19 cellular contexts compared by ENCODE assay signal in genomic region chr16:28207425-28207824, GRCh38. TPM values are rescaled to one million over a fixed set of nuclear protein-coding genes. Genes with fewer than 3 reads are reported as not detected.
DNase-seq lines count a peak whose midpoint lies in the region; ATAC-seq, FAIRE-seq and TF ChIP-seq lines count a peak whose summit lies in the region.
"Had no signal": no experiment of that assay in that cellular context is flagged by ENCODE, and none has a peak within 500 bp of the region (broad histone marks: within the 10 kb centered on the region; RNA-seq: fewer than 3 reads in every experiment).

No MANE protein-coding gene starts in this region.

- no peaks in the 10 kb centered on the region for H3K9me3 ChIP-seq in NT2/D1 (ENCODE audit: insufficient read depth, low read length)

- H3K4me3 Mint-ChIP-seq in natural killer cell treated with Interleukin-12 subunit alpha and Interleukin-12 subunit beta and Interleukin-15 and Interleukin-18, amount 100 ng/mL, for 72 hours, result peak overlapping the region; percentile 18
- no peak overlapping the region for H3K4me3 Mint-ChIP-seq in natural killer cell
- peak overlapping the region; percentile 42 for H3K4me3 Mint-ChIP-seq in central memory CD8-positive, alpha-beta T cell
- no peak overlapping the region for H3K4me3 Mint-ChIP-seq in stimulated activated memory B cell treated with anti-CD40 and anti-IgM and Interleukin-4, amounts not matched to agents 10 μg/mL and 1 μg/mL and 100 μg/mL, for 72 hours

- no peak for TF ChIP-seq POLR2A in GM12892 (IDR thresholded peaks at IDR 0.05; ENCODE audit: low read depth, low read length)

- peaks cover 77% of the 10 kb centered on the region for H3K36me3 ChIP-seq in NT2/D1 (ENCODE audit: insufficient read depth, insufficient read length, low read length)

- DNase-seq in natural killer cell treated with Interleukin-12 subunit alpha and Interleukin-12 subunit beta and Interleukin-15 and Interleukin-18, amount 100 ng/mL, for 72 hours (ENCODE audit: low spot score), result no peak
- DNase-seq in natural killer cell, result no peak
- DNase-seq in NT2/D1 (ENCODE audit: low read depth, low spot score), result no peak
- DNase-seq in central memory CD8-positive, alpha-beta T cell (ENCODE audit: low spot score in 2 of 2), result no peak
- DNase-seq in RPMI8226, result no peak
- no peak for DNase-seq in GM12892 (ENCODE audit: insufficient read length)
- DNase-seq: activated CD4-positive, alpha-beta T cell treated with anti-CD3 and anti-CD28 coated beads, Interleukin-2, amount 50 U/mL, for 48 hours; activated gamma-delta T cell; DMS 273 treated with DMSO at 0.1 percent for 48 hours; foreskin melanocyte; GM23248; left colon; NCI-H226; NK-92 treated with Interleukin-12 subunit alpha and Interleukin-12 subunit beta, amount 100 ng/mL, for 24 hours; stimulated activated CD4-positive, alpha-beta T cell treated with anti-CD3 and anti-CD28 coated beads, Interleukin-12 subunit alpha, Interleukin-12 subunit beta, amount 100 ng/mL, for 4 hours had no signal

- no peak for TF ChIP-seq CTCF in natural killer cell (IDR thresholded peaks at IDR 0.05)

- ATAC-seq in natural killer cell treated with Interleukin-12 subunit alpha and Interleukin-12 subunit beta and Interleukin-15 and Interleukin-18, amount 100 ng/mL, for 72 hours, result no peak
- no peak for ATAC-seq in natural killer cell
- no peak for ATAC-seq in central memory CD8-positive, alpha-beta T cell (replicated peaks; ENCODE audit: extremely low read depth, poor library complexity, severe bottlenecking)
- ATAC-seq in stimulated activated memory B cell treated with anti-CD40 and anti-IgM and Interleukin-4, amounts not matched to agents 10 μg/mL and 1 μg/mL and 100 μg/mL, for 72 hours, result no peak
- no peak for ATAC-seq in GM21717 (IDR thresholded peaks at IDR 0.05; ENCODE audit: unreplicated experiment)
- ATAC-seq: left colon, SK-N-SH treated with all-trans-retinoic acid at 6 μM for 48 hours had no signal

- H3K4me1 Mint-ChIP-seq in natural killer cell treated with Interleukin-12 subunit alpha and Interleukin-12 subunit beta and Interleukin-15 and Interleukin-18, amount 100 ng/mL, for 72 hours (ENCODE audit: low read depth in 2 of 2), result peaks cover 28 to 40% of the 10 kb centered on the region in 2 donors
- H3K4me1 Mint-ChIP-seq in natural killer cell, result peaks cover 41 to 43% of the 10 kb centered on the region in 2 donors
- peaks cover 46% of the 10 kb centered on the region for H3K4me1 Mint-ChIP-seq in central memory CD8-positive, alpha-beta T cell
- H3K4me1 Mint-ChIP-seq in stimulated activated memory B cell treated with anti-CD40 and anti-IgM and Interleukin-4, amounts not matched to agents 10 μg/mL and 1 μg/mL and 100 μg/mL, for 72 hours, result peaks cover 38% of the 10 kb centered on the region

- H3K9ac ChIP-seq in NT2/D1 (ENCODE audit: insufficient read length, low read depth), result peak overlapping the region; percentile 0
- H3K9ac ChIP-seq: GM23248 had no signal

- peaks cover 4% of the 10 kb centered on the region for H3K4me1 ChIP-seq in NT2/D1 (ENCODE audit: insufficient read depth, insufficient read length)

- no peak overlapping the region for H3K4me3 ChIP-seq in NT2/D1 (ENCODE audit: insufficient read length, low read depth)
- H3K4me3 ChIP-seq: coronary artery, GM23248 had no signal

- no peaks in the 10 kb centered on the region for H3K27me3 ChIP-seq in NT2/D1 (ENCODE audit: insufficient read depth, insufficient read length)

- no peak for FAIRE-seq in GM12892 (lab: Jason Lieb, UNC)

- peaks cover 23% of the 10 kb centered on the region for H3K36me3 Mint-ChIP-seq in natural killer cell treated with Interleukin-12 subunit alpha and Interleukin-12 subunit beta and Interleukin-15 and Interleukin-18, amount 100 ng/mL, for 72 hours
- peaks cover 6% of the 10 kb centered on the region for H3K36me3 Mint-ChIP-seq in natural killer cell
- peaks cover 25% of the 10 kb centered on the region for H3K36me3 Mint-ChIP-seq in central memory CD8-positive, alpha-beta T cell (ENCODE audit: insufficient read depth)
- peaks cover 21% of the 10 kb centered on the region for H3K36me3 Mint-ChIP-seq in stimulated activated memory B cell treated with anti-CD40 and anti-IgM and Interleukin-4, amounts not matched to agents 10 μg/mL and 1 μg/mL and 100 μg/mL, for 72 hours

- peak overlapping the region; percentile 21 to 65 for H3K27ac Mint-ChIP-seq in natural killer cell treated with Interleukin-12 subunit alpha and Interleukin-12 subunit beta and Interleukin-15 and Interleukin-18, amount 100 ng/mL, for 72 hours
- H3K27ac Mint-ChIP-seq in natural killer cell, result peak overlapping the region in 1 of 2 donors; percentile 15
- peak overlapping the region; percentile 49 for H3K27ac Mint-ChIP-seq in central memory CD8-positive, alpha-beta T cell (ENCODE audit: low read depth)
- H3K27ac Mint-ChIP-seq in stimulated activated memory B cell treated with anti-CD40 and anti-IgM and Interleukin-4, amounts not matched to agents 10 μg/mL and 1 μg/mL and 100 μg/mL, for 72 hours, result peak overlapping the region; percentile 11

- H3K27me3 Mint-ChIP-seq in natural killer cell treated with Interleukin-12 subunit alpha and Interleukin-12 subunit beta and Interleukin-15 and Interleukin-18, amount 100 ng/mL, for 72 hours, result no peaks in the 10 kb centered on the region
- H3K27me3 Mint-ChIP-seq in natural killer cell (ENCODE audit: low read depth in 2 of 2), result no peaks in the 10 kb centered on the region
- H3K27me3 Mint-ChIP-seq in central memory CD8-positive, alpha-beta T cell, result no peaks in the 10 kb centered on the region
- H3K27me3 Mint-ChIP-seq in stimulated activated memory B cell treated with anti-CD40 and anti-IgM and Interleukin-4, amounts not matched to agents 10 μg/mL and 1 μg/mL and 100 μg/mL, for 72 hours, result no peaks in the 10 kb centered on the region

- intact Hi-C loops in natural killer cell (cut with micrococcal nuclease), result no loop called here

- H3K9me3 Mint-ChIP-seq in natural killer cell treated with Interleukin-12 subunit alpha and Interleukin-12 subunit beta and Interleukin-15 and Interleukin-18, amount 100 ng/mL, for 72 hours, result peaks cover 2% of the 10 kb centered on the region
- H3K9me3 Mint-ChIP-seq in natural killer cell, result peaks cover 0 to 2% of the 10 kb centered on the region in 2 donors
- H3K9me3 Mint-ChIP-seq in central memory CD8-positive, alpha-beta T cell, result peaks cover 5% of the 10 kb centered on the region
- peaks cover 2% of the 10 kb centered on the region for H3K9me3 Mint-ChIP-seq in stimulated activated memory B cell treated with anti-CD40 and anti-IgM and Interleukin-4, amounts not matched to agents 10 μg/mL and 1 μg/mL and 100 μg/mL, for 72 hours

RNA-seq across cellular contexts. Expression of gene XPO6, which starts 4.3 kb away (rescaled TPM):
- 100 to 1,000 TPM; 212 to 386 TPM for total RNA-seq in natural killer cell treated with Interleukin-12 subunit alpha and Interleukin-12 subunit beta and Interleukin-15 and Interleukin-18, amount 100 ng/mL, for 72 hours
- total RNA-seq in natural killer cell, result 100 to 1,000 TPM; 233 to 321 (median 240) TPM
- 87.5 TPM for polyA plus RNA-seq in GM12892 (2012; ENCODE audit: missing spikeins)

Comparison
In these comparisons a context has a peak if more than half of its experiments do, and no peak if none do; other contexts are left out.
1. H3K4me3 Mint-ChIP-seq: peak in natural killer cell treated with Interleukin-12 subunit alpha and Interleukin-12 subunit beta and Interleukin-15 and Interleukin-18, amount 100 ng/mL, for 72 hours (single experiment) and central memory CD8-positive, alpha-beta T cell (single experiment); none in natural killer cell (single experiment) and stimulated activated memory B cell treated with anti-CD40 and anti-IgM and Interleukin-4, amounts not matched to agents 10 μg/mL and 1 μg/mL and 100 μg/mL, for 72 hours (single experiment).